Comparison of ENCODE assay signal across 10 cellular contexts in genomic region chr20:48638546-48638945, GRCh38.
A peak's percentile ranks its signal among the peaks of the same experiment; 100 is the strongest.
DNase-seq lines count a peak whose midpoint lies in the region; ATAC-seq, FAIRE-seq and TF ChIP-seq lines count a peak whose summit lies in the region.
"Had no signal": no experiment of that assay in that cellular context is flagged by ENCODE, and none has a peak within 500 bp of the region (broad histone marks: within the 10 kb centered on the region; RNA-seq: fewer than 3 reads in every experiment).

No MANE protein-coding gene starts in this region.

- H2AFZ ChIP-seq in astrocyte (ENCODE audit: low read depth, low read length): no peak overlapping the region

- H3K4me1 Mint-ChIP-seq in CD8-positive, alpha-beta T cell (ENCODE audit: low read depth): peaks cover 2% of the 10 kb centered on the region
- H3K4me1 Mint-ChIP-seq in astrocyte (ENCODE audit: low read depth, unreplicated experiment) (no peaks in the 10 kb centered on the region), memory B cell (peaks cover 11% of the 10 kb centered on the region), chondrocyte (ENCODE audit: low read depth) (no peaks in the 10 kb centered on the region)

- no peaks in the 10 kb centered on the region for H3K4me1 ChIP-seq in CD8-positive, alpha-beta T cell (ENCODE audit: insufficient read depth, low read length)
- peaks cover 5% of the 10 kb centered on the region for H3K4me1 ChIP-seq in astrocyte (ENCODE audit: insufficient read depth, low read length)

- H3K9me3 Mint-ChIP-seq in CD8-positive, alpha-beta T cell: no peaks in the 10 kb centered on the region
- no peaks in the 10 kb centered on the region for H3K9me3 Mint-ChIP-seq in astrocyte (ENCODE audit: unreplicated experiment)
- H3K9me3 Mint-ChIP-seq in memory B cell: no peaks in the 10 kb centered on the region
- H3K9me3 Mint-ChIP-seq in chondrocyte (ENCODE audit: low read depth): no peaks in the 10 kb centered on the region

- H3K27ac ChIP-seq in CD8-positive, alpha-beta T cell (ENCODE audit: low read depth, low read length): no peak overlapping the region
- H3K27ac ChIP-seq in astrocyte (ENCODE audit: low read depth, low read length): no peak overlapping the region

- no peak overlapping the region for H3K4me3 Mint-ChIP-seq in CD8-positive, alpha-beta T cell
- H3K4me3 Mint-ChIP-seq in astrocyte (ENCODE audit: unreplicated experiment) (no peak overlapping the region), memory B cell (no peak overlapping the region), chondrocyte (ENCODE audit: unreplicated experiment) (no peak overlapping the region)

- CTCF ChIA-PET in CD8-positive, alpha-beta T cell (lab: Charles Lee): interaction anchor here (1.0 to 1.2 kb wide), 2 partner anchors 18 to 19 kb away, joined by 4 to 5 read pairs; no protein-coding TSS in a partner anchor

- no peaks in the 10 kb centered on the region for H3K27me3 ChIP-seq in CD8-positive, alpha-beta T cell (ENCODE audit: insufficient read depth, low read length)
- no peaks in the 10 kb centered on the region for H3K27me3 ChIP-seq in astrocyte (ENCODE audit: insufficient read depth, low read length)

- ATAC-seq in CD8-positive, alpha-beta T cell: no peak
- ATAC-seq in memory B cell (ENCODE audit: low read depth): no peak
- ATAC-seq: left colon had no signal

- intact Hi-C loops in CD8-positive, alpha-beta T cell (cut with DNase I, micrococcal nuclease): no loop called here

- peaks cover 5% of the 10 kb centered on the region for H4K20me1 ChIP-seq in astrocyte (ENCODE audit: insufficient read depth, low read length)

- TF ChIP-seq CTCF in CD8-positive, alpha-beta T cell (IDR thresholded peaks at IDR 0.05): no peak
- TF ChIP-seq CTCF in astrocyte (IDR thresholded peaks at IDR 0.05; ENCODE audit: insufficient read depth, low read depth, low read length) (no peak), chondrocyte (IDR thresholded peaks at IDR 0.05) (no peak)

- H3K27ac Mint-ChIP-seq in CD8-positive, alpha-beta T cell: peak overlapping the region; percentile 62
- H3K27ac Mint-ChIP-seq in astrocyte (ENCODE audit: unreplicated experiment): no peak overlapping the region
- peak overlapping the region; percentile 19 for H3K27ac Mint-ChIP-seq in memory B cell
- no peak overlapping the region for H3K27ac Mint-ChIP-seq in chondrocyte (ENCODE audit: unreplicated experiment)

- no peak for DNase-seq in CD8-positive, alpha-beta T cell
- peak; percentile 97 for DNase-seq in LHCN-M2 (ENCODE audit: low read depth)
- DNase-seq in astrocyte (ENCODE audit: low read depth): peak; percentile 74
- no peak for DNase-seq in memory B cell (ENCODE audit: low spot score in 2 of 2)
- no peak for DNase-seq in cerebellar cortex (ENCODE audit: low spot score)
- DNase-seq in chondrocyte (ENCODE audit: low spot score): no peak
- DNase-seq in HUDEP-2 (lab: John Stamatoyannopoulos, UW; ENCODE audit: unreplicated experiment in 76 of 76): no peak
- DNase-seq in NCI-H2196 treated with DMSO at 0.1 percent for 48 hours (lab: John Stamatoyannopoulos, UW; ENCODE audit: unreplicated experiment): no peak
- DNase-seq: activated CD4-positive, alpha-beta T cell treated with anti-CD3 and anti-CD28 coated beads, Interleukin-2, amount 50 U/mL, for 48 hours; left colon had no signal

- POLR2A ChIA-PET in CD8-positive, alpha-beta T cell (lab: Charles Lee): interaction anchor here (1.1 kb wide), 1 partner anchor 12 kb away, joined by 3 read pairs; no protein-coding TSS in a partner anchor

- FAIRE-seq in astrocyte (lab: Jason Lieb, UNC): no peak

- no peaks in the 10 kb centered on the region for H3K9me3 ChIP-seq in CD8-positive, alpha-beta T cell (ENCODE audit: low read length)
- H3K9me3 ChIP-seq in astrocyte (ENCODE audit: insufficient read depth, low read depth, low read length): no peaks in the 10 kb centered on the region

- no peak overlapping the region for H3K4me3 ChIP-seq in CD8-positive, alpha-beta T cell (ENCODE audit: low read depth, low read length)
- no peak overlapping the region for H3K4me3 ChIP-seq in astrocyte (ENCODE audit: insufficient read depth, low read depth, low read length)

- H3K36me3 ChIP-seq in CD8-positive, alpha-beta T cell (ENCODE audit: insufficient read depth, low read length): peaks cover 71% of the 10 kb centered on the region
- H3K36me3 ChIP-seq in astrocyte (ENCODE audit: insufficient read depth, low read length): no peaks in the 10 kb centered on the region

- no peaks in the 10 kb centered on the region for H3K79me2 ChIP-seq in astrocyte (ENCODE audit: insufficient read depth, low read length)

- peaks cover 77% of the 10 kb centered on the region for H3K36me3 Mint-ChIP-seq in CD8-positive, alpha-beta T cell
- H3K36me3 Mint-ChIP-seq in astrocyte (ENCODE audit: low read depth, unreplicated experiment) (no peaks in the 10 kb centered on the region), memory B cell (peaks cover 45% of the 10 kb centered on the region), chondrocyte (ENCODE audit: low read depth) (peaks cover 1% of the 10 kb centered on the region)

- H3K9ac ChIP-seq in astrocyte (ENCODE audit: low read length): no peak overlapping the region

- no peak overlapping the region for H3K4me2 ChIP-seq in astrocyte (ENCODE audit: low read length)

- no peaks in the 10 kb centered on the region for H3K27me3 Mint-ChIP-seq in CD8-positive, alpha-beta T cell (ENCODE audit: low read depth)
- H3K27me3 Mint-ChIP-seq in astrocyte (ENCODE audit: low read depth, unreplicated experiment) (peaks cover 2% of the 10 kb centered on the region), memory B cell (no peaks in the 10 kb centered on the region), chondrocyte (ENCODE audit: low read depth) (no peaks in the 10 kb centered on the region)

Comparison
In these comparisons a context has a peak if more than half of its experiments do, and no peak if none do; other contexts are left out.
1. DNase-seq: peak in LHCN-M2 (single experiment) and astrocyte (single experiment); none in CD8-positive, alpha-beta T cell (0 of 7), memory B cell (0 of 2), cerebellar cortex (single experiment), chondrocyte (single experiment), HUDEP-2 (0 of 76) and NCI-H2196 treated with DMSO at 0.1 percent for 48 hours (single experiment).
2. H3K27ac Mint-ChIP-seq: peak in CD8-positive, alpha-beta T cell (single experiment) and memory B cell (single experiment); none in astrocyte (single experiment) and chondrocyte (single experiment).